In genomic region chr2:46306320-46306719, GRCh38 we compare ENCODE assay signal across 12 cellular contexts. TPM values are rescaled to one million over a fixed set of nuclear protein-coding genes. Genes with fewer than 3 reads are reported as not detected.
DNase-seq lines count a peak whose midpoint lies in the region; ATAC-seq and TF ChIP-seq lines count a peak whose summit lies in the region.
"Had no signal": no experiment of that assay in that cellular context is flagged by ENCODE, and none has a peak within 500 bp of the region (broad histone marks: within the 10 kb centered on the region; RNA-seq: fewer than 3 reads in every experiment).

No MANE protein-coding gene starts in this region.

- H3K27ac Mint-ChIP-seq in WTC11, result no peak overlapping the region
- H3K27ac Mint-ChIP-seq: activated B cell treated with CpG ODN at 0.5 μM for 24 hours had no signal

- H3K79me2 ChIP-seq in Karpas-422 (ENCODE audit: low read length), result no peaks in the 10 kb centered on the region

- POLR2A ChIA-PET in WTC11 (lab: Charles Lee), result no interaction called here

- no peak for DNase-seq in heart left ventricle
- DNase-seq in Right ventricle myocardium inferior (ENCODE audit: missing footprints), result no peak
- DNase-seq in WTC11 (ENCODE audit: low spot score), result no peak
- DNase-seq in left colon, result no peak
- no peak for DNase-seq in AG08395 (ENCODE audit: low spot score)
- no peak for DNase-seq in NCI-H2171 (lab: John Stamatoyannopoulos, UW)
- no peak for DNase-seq in MV-4-11 (lab: John Stamatoyannopoulos, UW)
- DNase-seq in Karpas-422, result no peak
- DNase-seq: activated B cell treated with CpG ODN at 0.5 μM for 24 hours; amygdala; NCI-H1694; stimulated activated CD4-positive, alpha-beta T cell treated with anti-CD3 and anti-CD28 coated beads, Interleukin-15, amount 100 ng/mL, for 24 hours had no signal

- H3K27ac ChIP-seq in heart left ventricle (peak overlapping the region; percentile 54 to 99 (median 84)), Karpas-422 (ENCODE audit: low read length) (no peak overlapping the region)

- H3K4me1 ChIP-seq in heart left ventricle, result peaks cover 38 to 99% (median 89%) of the 10 kb centered on the region in 12 donors
- H3K4me1 ChIP-seq in Karpas-422 (ENCODE audit: low read length), result no peaks in the 10 kb centered on the region

- H3K4me3 ChIP-seq in heart left ventricle, result peak overlapping the region in 2 of 12 donors; percentile 10 to 30
- no peak overlapping the region for H3K4me3 ChIP-seq in Karpas-422 (ENCODE audit: low read length)

- H3K36me3 Mint-ChIP-seq in WTC11, result peaks cover 10% of the 10 kb centered on the region

- no peak overlapping the region for H3K4me2 ChIP-seq in Karpas-422 (ENCODE audit: low read depth, low read length, poor library complexity, severe bottlenecking)

- TF ChIP-seq POLR2A in heart left ventricle (IDR thresholded peaks at IDR 0.05), result no peak

- no peaks in the 10 kb centered on the region for H4K20me1 ChIP-seq in Karpas-422 (ENCODE audit: insufficient read depth, low read depth, low read length)

- H3K9me3 ChIP-seq in heart left ventricle, result no peaks in the 10 kb centered on the region
- H3K9me3 ChIP-seq in Karpas-422 (ENCODE audit: low read length), result no peaks in the 10 kb centered on the region

- CTCF ChIA-PET in WTC11 (lab: Charles Lee), result no interaction called here

- H3K9me2 ChIP-seq in Karpas-422 (replicated peaks; ENCODE audit: insufficient read depth, low read length), result no peaks in the 10 kb centered on the region

- no peak overlapping the region for H3K9ac ChIP-seq in Karpas-422 (ENCODE audit: low read length)

- peaks cover 25% of the 10 kb centered on the region for H3K27me3 Mint-ChIP-seq in WTC11 (ENCODE audit: low read depth)

- H3K36me3 ChIP-seq in heart left ventricle, result peaks cover 0 to 6% (median 3%) of the 10 kb centered on the region in 9 donors
- H3K36me3 ChIP-seq in Karpas-422 (ENCODE audit: insufficient read depth, low read length), result no peaks in the 10 kb centered on the region

- ATAC-seq in heart left ventricle, result peak in 3 of 4 donors; percentile 10 to 18 (median 12)
- no peak for ATAC-seq in Right ventricle myocardium inferior
- no peak for ATAC-seq in WTC11
- ATAC-seq in left colon, result peak; percentile 76

- peaks cover 16% of the 10 kb centered on the region for H3K9me3 Mint-ChIP-seq in WTC11
- H3K9me3 Mint-ChIP-seq: activated B cell treated with CpG ODN at 0.5 μM for 24 hours had no signal

- no peak overlapping the region for H2AFZ ChIP-seq in Karpas-422 (ENCODE audit: low read length)

- no peak overlapping the region for H3K4me3 Mint-ChIP-seq in WTC11
- H3K4me3 Mint-ChIP-seq: activated B cell treated with CpG ODN at 0.5 μM for 24 hours had no signal

- peaks cover 49% of the 10 kb centered on the region for H3K4me1 Mint-ChIP-seq in WTC11
- H3K4me1 Mint-ChIP-seq: activated B cell treated with CpG ODN at 0.5 μM for 24 hours had no signal

- intact Hi-C loops in heart left ventricle (cut with DNase I) (loop anchor here in 2 of 10 donors (5.0 to 10.0 kb wide), 2 partner anchors 56 to 292 kb away; no protein-coding TSS in a partner anchor), Right ventricle myocardium inferior (cut with DNase I) (no loop called here), left colon (cut with DNase I, micrococcal nuclease) (no loop called here)

- H3K27me3 ChIP-seq in heart left ventricle, result no peaks in the 10 kb centered on the region
- no peaks in the 10 kb centered on the region for H3K27me3 ChIP-seq in Karpas-422 (ENCODE audit: low read length)

- TF ChIP-seq CTCF in heart left ventricle (IDR thresholded peaks at IDR 0.05), result no peak
- TF ChIP-seq CTCF in WTC11 (IDR thresholded peaks at IDR 0.05), result no peak

- 10 to 29% (median 16%) methylated on average over 2 of the region's 2 CpGs for WGBS in heart left ventricle, 4 donors

TF ChIP-seq in WTC11, 78 proteins besides CTCF, POLR2A, EP300 and RAD21:
- TF ChIP-seq GABPB1 (CRISPR knock-in tag; IDR thresholded peaks at IDR 0.05) (peak; percentile 78), ZBTB21 (CRISPR knock-in tag; IDR thresholded peaks at IDR 0.05; ENCODE audit: borderline replicate concordance) (no peak)

RNA-seq across cellular contexts. Expression of gene EPAS1, which starts 9.1 kb away (rescaled TPM):
- total RNA-seq in heart left ventricle (100 to 1,000 TPM; 194 to 790 (median 216) TPM), Right ventricle myocardium inferior (205 TPM), WTC11 (2021) (4.5 to 8.5 TPM (median 4.7 TPM) in 3 replicates), left colon (100 to 1,000 TPM; 155 to 226 TPM)
- 100 to 1,000 TPM in 1 of 2 donors, 10 to 100 TPM in 1; 93.6 to 153 TPM for polyA plus RNA-seq in heart left ventricle
- total RNA-seq in Karpas-422 (2014; rRNA removed; shearing (Covaris generic); ENCODE audit: low replicate concordance), result not detected in 2 replicates

Comparison
In these comparisons a context has a peak if more than half of its experiments do, and no peak if none do; other contexts are left out.
1. ATAC-seq: peak in heart left ventricle (3 of 4) and left colon (single experiment); none in Right ventricle myocardium inferior (single experiment) and WTC11 (single experiment).
2. RNA of gene EPAS1, which starts 9.1 kb away (total RNA-seq): 155 to 226 TPM in left colon, 194 to 790 TPM in heart left ventricle and 205 TPM in Right ventricle myocardium inferior (single experiment); 4.5 to 8.5 TPM in WTC11 and not detected in Karpas-422; every median in the first group is over 10 times any median in the second.